Comparison of ENCODE assay signal across 19 cellular contexts in the genomic region with DNA sequence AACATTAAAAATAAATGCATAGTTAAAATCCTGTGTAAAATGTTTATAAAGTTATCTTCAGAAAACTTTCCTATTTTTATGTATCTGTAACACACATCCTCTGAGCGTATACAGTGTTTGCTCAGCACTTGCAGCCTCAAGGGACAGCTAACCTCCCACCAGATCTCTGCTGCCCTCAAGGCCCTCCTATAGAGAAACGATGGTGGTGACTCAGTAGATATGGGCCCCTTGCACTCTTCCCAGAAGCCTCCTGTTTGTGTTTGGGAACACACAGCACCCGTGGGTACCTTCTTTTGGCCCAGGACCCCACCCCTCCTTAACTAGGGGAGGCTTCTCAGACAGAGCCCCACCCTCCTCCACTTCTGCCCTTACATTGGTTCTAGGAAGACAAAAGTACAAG.
"Had no signal": no experiment of that assay in that cellular context is flagged by ENCODE, and none has a peak within 500 bp of the region (broad histone marks: within the 10 kb centered on the region; RNA-seq: fewer than 3 reads in every experiment).

No MANE protein-coding gene starts in this region.

- H3K36me3 Mint-ChIP-seq: activated CD4-positive, alpha-beta memory T cell treated with anti-CD3 and anti-CD28 coated beads for 36 hours; activated naive CD8-positive, alpha-beta T cell treated with anti-CD3 and anti-CD28 coated beads, Interleukin-2, amount 10 ng/mL, durations not matched to agents 7 days and 5 days; natural killer cell had no signal

- H3K36me3 ChIP-seq: lower lobe of right lung, right lobe of liver, tibial artery had no signal

- H3K4me3 Mint-ChIP-seq: activated CD4-positive, alpha-beta memory T cell treated with anti-CD3 and anti-CD28 coated beads for 36 hours; activated naive CD4-positive, alpha-beta T cell treated with anti-CD3 and anti-CD28 coated beads for 36 hours; activated naive CD8-positive, alpha-beta T cell treated with anti-CD3 and anti-CD28 coated beads, Interleukin-2, amount 10 ng/mL, durations not matched to agents 7 days and 5 days; activated T-cell treated with anti-CD3 and anti-CD28 coated beads, Interleukin-2, amount 50 U/mL, for 72 hours; natural killer cell; T-helper 17 cell had no signal

- H3K27ac ChIP-seq: epithelial cell of prostate, foreskin keratinocyte, right lobe of liver, tibial artery had no signal

- H3K4me1 ChIP-seq: foreskin keratinocyte, lower lobe of right lung, right lobe of liver had no signal

- H3K27ac Mint-ChIP-seq: activated CD4-positive, alpha-beta memory T cell treated with anti-CD3 and anti-CD28 coated beads for 36 hours; activated naive CD4-positive, alpha-beta T cell treated with anti-CD3 and anti-CD28 coated beads for 36 hours; activated naive CD8-positive, alpha-beta T cell treated with anti-CD3 and anti-CD28 coated beads, Interleukin-2, amount 10 ng/mL, durations not matched to agents 7 days and 5 days; activated T-cell treated with anti-CD3 and anti-CD28 coated beads, Interleukin-2, amount 50 U/mL, for 72 hours; natural killer cell; T-helper 17 cell had no signal

- H3K9me3 Mint-ChIP-seq: activated CD4-positive, alpha-beta memory T cell treated with anti-CD3 and anti-CD28 coated beads for 36 hours; activated naive CD4-positive, alpha-beta T cell treated with anti-CD3 and anti-CD28 coated beads for 36 hours; activated naive CD8-positive, alpha-beta T cell treated with anti-CD3 and anti-CD28 coated beads, Interleukin-2, amount 10 ng/mL, durations not matched to agents 7 days and 5 days; activated T-cell treated with anti-CD3 and anti-CD28 coated beads, Interleukin-2, amount 50 U/mL, for 72 hours; natural killer cell had no signal

- DNase-seq: activated CD4-positive, alpha-beta memory T cell treated with anti-CD3 and anti-CD28 coated beads for 36 hours; activated CD4-positive, alpha-beta T cell treated with anti-CD3 and anti-CD28 coated beads for 48 hours; activated effector memory CD4-positive, alpha-beta T cell treated with Interleukin-2 at 50 U/mL for 16 hours; activated naive CD4-positive, alpha-beta T cell treated with anti-CD3 and anti-CD28 coated beads for 36 hours; activated naive CD8-positive, alpha-beta T cell treated with anti-CD3 and anti-CD28 coated beads, Interleukin-2, amount 10 ng/mL, durations not matched to agents 7 days and 5 days; activated T-cell treated with anti-CD3 and anti-CD28 coated beads, Interleukin-2, amount 50 U/mL, for 72 hours; amniotic stem cell; cerebellar nuclear complex; foreskin keratinocyte; lower lobe of right lung; natural killer cell; right lobe of liver; stimulated activated CD4-positive, alpha-beta T cell treated with anti-CD3 and anti-CD28 coated beads, Interleukin-4, amount 100 ng/mL, for 24 hours; stimulated activated naive CD4-positive, alpha-beta T cell treated with Interleukin-2 at 50 U/mL for 16 hours; SW 1271; T-helper 17 cell; tibial artery had no signal

- H3K4me3 ChIP-seq: lower lobe of right lung, right lobe of liver, tibial artery had no signal

- H3K4me1 Mint-ChIP-seq: activated naive CD8-positive, alpha-beta T cell treated with anti-CD3 and anti-CD28 coated beads, Interleukin-2, amount 10 ng/mL, durations not matched to agents 7 days and 5 days; natural killer cell; T-helper 17 cell had no signal

- H3K27me3 ChIP-seq: foreskin keratinocyte, tibial artery had no signal

- H3K9me3 ChIP-seq: lower lobe of right lung, right lobe of liver, tibial artery had no signal

- ATAC-seq: activated T-cell treated with anti-CD3 and anti-CD28 coated beads, Interleukin-2, amount 50 U/mL, for 72 hours; foreskin keratinocyte; left lobe of liver; lower lobe of right lung; natural killer cell; right lobe of liver; T-helper 17 cell had no signal
